ENCODE assay signal across 8 cellular contexts in the genomic region with DNA sequence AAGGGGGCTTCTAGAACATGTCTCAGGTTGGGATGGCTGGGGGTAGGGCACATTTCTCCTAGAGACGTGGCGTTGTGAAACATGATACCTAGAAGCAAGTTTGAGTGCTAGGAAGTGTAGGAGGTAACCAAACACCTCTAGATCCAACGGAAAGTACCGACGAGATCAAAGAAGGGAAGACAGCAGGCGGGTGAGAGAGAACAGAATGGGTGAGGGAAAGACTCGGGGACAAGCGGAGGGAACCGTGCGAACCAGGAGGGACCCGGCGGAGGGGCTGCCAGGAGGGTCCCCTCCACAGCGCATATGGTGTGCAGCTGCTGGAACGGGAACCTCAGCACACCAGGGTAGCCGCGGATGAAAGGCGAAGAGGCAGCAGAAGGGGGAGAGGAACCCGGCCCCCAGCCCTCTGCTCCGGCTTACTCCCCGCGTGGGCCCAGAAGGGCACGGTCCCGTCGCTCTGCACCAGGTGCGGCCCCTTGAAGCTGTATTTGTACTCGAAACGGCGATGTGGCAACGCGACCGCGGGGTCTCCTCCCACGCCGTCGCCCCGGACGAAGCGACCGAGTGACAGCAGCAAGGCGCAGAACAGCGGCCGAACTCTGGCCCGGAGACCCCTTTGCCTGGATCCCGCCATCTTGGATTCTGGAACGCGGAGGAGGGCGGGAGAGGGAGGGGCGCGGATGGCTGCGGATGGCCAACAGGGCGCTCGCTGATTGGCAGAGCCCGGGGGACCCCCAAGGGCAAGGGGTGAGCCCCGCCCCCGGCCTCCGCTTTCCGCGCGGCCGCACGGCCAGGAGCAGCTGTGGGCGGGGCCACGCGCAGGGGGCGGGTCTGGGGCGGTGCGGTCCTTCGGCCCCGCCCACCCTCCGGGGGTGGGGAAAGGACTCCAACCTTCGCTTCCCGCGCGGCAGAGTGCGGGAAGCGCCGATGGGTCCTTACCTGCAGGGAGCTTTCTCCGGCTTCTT. TPM values are rescaled to one million over a fixed set of nuclear protein-coding genes. Genes with fewer than 3 reads are reported as not detected.
DNase-seq lines count a peak whose midpoint lies in the region; ATAC-seq, FAIRE-seq and TF ChIP-seq lines count a peak whose summit lies in the region.

Gene LMAN1, minus strand, starts transcription at position 655 of the 965 bp plus-strand sequence. Its CDS starts 21 bp downstream, at position 634.

- ATAC-seq in HG02571 (IDR thresholded peaks at IDR 0.05; ENCODE audit: unreplicated experiment) = peak; percentile 94

- H3K9ac ChIP-seq in neuronal stem cell (ENCODE audit: low read depth, low read length, poor library complexity) (peak within 1 kb of the TSS; percentile 98), subcutaneous abdominal adipose tissue (ENCODE audit: low read length in 5 of 5) (peak within 1 kb of the TSS; percentile 76 to 95 (median 93))

- TF ChIP-seq POLR2A in NB4 (IDR thresholded peaks at IDR 0.05; ENCODE audit: extremely low read depth, insufficient read length) = peak; percentile 51

- H2AFZ ChIP-seq in neuronal stem cell (ENCODE audit: low read length) = peak within 1 kb of the TSS; percentile 96

- peaks cover 36% of the 10 kb centered on the region for H3K4me1 Mint-ChIP-seq in activated naive CD4-positive, alpha-beta T cell treated with anti-CD3 and anti-CD28 coated beads for 36 hours (ENCODE audit: low read depth)

- H3K23ac ChIP-seq in neuronal stem cell (ENCODE audit: low read depth, low read length, poor library complexity) = peak within 1 kb of the TSS; percentile 99

- H3K4me3 Mint-ChIP-seq in activated naive CD4-positive, alpha-beta T cell treated with anti-CD3 and anti-CD28 coated beads for 36 hours = peak within 1 kb of the TSS; percentile 98

- H2BK5ac ChIP-seq in neuronal stem cell (ENCODE audit: low read length) = peak within 1 kb of the TSS; percentile 99

- H3K27me3 Mint-ChIP-seq in activated naive CD4-positive, alpha-beta T cell treated with anti-CD3 and anti-CD28 coated beads for 36 hours (ENCODE audit: low read depth) = no peaks in the 10 kb centered on the region

- H2BK12ac ChIP-seq in neuronal stem cell (ENCODE audit: low read length) = no peak within 1 kb of the TSS

- peak within 1 kb of the TSS; percentile 100 for H3K18ac ChIP-seq in neuronal stem cell (ENCODE audit: low read length)

- peaks cover 22% of the 10 kb centered on the region for H3K36me3 Mint-ChIP-seq in activated naive CD4-positive, alpha-beta T cell treated with anti-CD3 and anti-CD28 coated beads for 36 hours (ENCODE audit: low read depth)

- H3K9me3 ChIP-seq in neuronal stem cell (replicated peaks in 1 of 2; ENCODE audit: control insufficient read depth in 2 of 2, insufficient read depth in 1 of 2, low read depth in 1 of 2, low read length in 2 of 2) (no peaks in the 10 kb centered on the region), subcutaneous abdominal adipose tissue (ENCODE audit: control insufficient read depth in 5 of 5, low read length in 5 of 5) (no peaks in the 10 kb centered on the region)

- H3K9me3 Mint-ChIP-seq in activated naive CD4-positive, alpha-beta T cell treated with anti-CD3 and anti-CD28 coated beads for 36 hours = no peaks in the 10 kb centered on the region

- H3K27ac Mint-ChIP-seq in activated naive CD4-positive, alpha-beta T cell treated with anti-CD3 and anti-CD28 coated beads for 36 hours = peak within 1 kb of the TSS; percentile 98

- H2BK15ac ChIP-seq in neuronal stem cell (ENCODE audit: low read length) = peak within 1 kb of the TSS; percentile 87

- H3K27ac ChIP-seq in neuronal stem cell (replicated peaks; ENCODE audit: low read length) (peak within 1 kb of the TSS; percentile 90), subcutaneous abdominal adipose tissue (ENCODE audit: low read depth, low read length) (peak within 1 kb of the TSS; percentile 82)

- peak within 1 kb of the TSS; percentile 100 for H2AK5ac ChIP-seq in neuronal stem cell (ENCODE audit: low read depth, low read length)

- H3K27me3 ChIP-seq in GM06990 (replicated peaks; ENCODE audit: control insufficient read depth, insufficient read depth, low read length) = no peaks in the 10 kb centered on the region
- H3K27me3 ChIP-seq in neuronal stem cell (ENCODE audit: control insufficient read depth in 3 of 3, insufficient read depth in 3 of 3, low read depth in 1 of 3, low read length in 3 of 3) = peaks cover 0 to 36% (median 0%) of the 10 kb centered on the region in 3 experiments
- H3K27me3 ChIP-seq in subcutaneous abdominal adipose tissue (ENCODE audit: control insufficient read depth in 5 of 5, insufficient read depth in 4 of 5, low read length in 5 of 5) = no peaks in the 10 kb centered on the region

- peak within 1 kb of the TSS; percentile 51 for H3K4me2 ChIP-seq in neuronal stem cell (ENCODE audit: insufficient read depth, low read length, poor library complexity, severe bottlenecking)

- peak within 1 kb of the TSS; percentile 85 for H3K14ac ChIP-seq in neuronal stem cell (ENCODE audit: low read length)

- H3K36me3 ChIP-seq in GM06990 (ENCODE audit: control insufficient read depth, insufficient read depth, low read length) (no peaks in the 10 kb centered on the region; the same call in 1 of the 2 replicates), neuronal stem cell (replicated peaks in 1 of 2; ENCODE audit: control insufficient read depth in 2 of 2, insufficient read depth in 2 of 2, low read length in 2 of 2) (peaks cover 4 to 29% of the 10 kb centered on the region in 2 donors), subcutaneous abdominal adipose tissue (ENCODE audit: control insufficient read depth in 5 of 5, insufficient read depth in 5 of 5, low read length in 5 of 5) (peaks cover 8 to 15% (median 11%) of the 10 kb centered on the region in 5 donors)

- H3K4me3 ChIP-seq in GM06990 (replicated peaks; ENCODE audit: low read depth, low read length) (peak within 1 kb of the TSS; percentile 98), NB4 (ENCODE audit: low read depth, low read length) (peak within 1 kb of the TSS; percentile 94), neuronal stem cell (ENCODE audit: low read length in 2 of 2) (peak within 1 kb of the TSS; percentile 80 to 99), subcutaneous abdominal adipose tissue (ENCODE audit: low read depth in 1 of 5, low read length in 5 of 5) (peak within 1 kb of the TSS; percentile 89 to 99 (median 91))

- DNase-seq in GM06990 (ENCODE audit: extremely low read depth, insufficient read length) = peak; percentile 93
- peak; percentile 92 for DNase-seq in NB4 (ENCODE audit: low read depth)
- peak; percentile 91 for DNase-seq in SK-N-DZ (ENCODE audit: low spot score)
- DNase-seq in activated naive CD4-positive, alpha-beta T cell treated with anti-CD3 and anti-CD28 coated beads for 36 hours = peak; percentile 96
- DNase-seq in frontal cortex (ENCODE audit: low spot score in 2 of 2) = peak; percentile 90 to 94
- DNase-seq in neuronal stem cell (ENCODE audit: low spot score) = peak; percentile 96

- H4K91ac ChIP-seq in neuronal stem cell (ENCODE audit: low read depth, low read length, poor library complexity) = peak within 1 kb of the TSS; percentile 38

- TF ChIP-seq CTCF in GM06990 (IDR thresholded peaks at IDR 0.05; ENCODE audit: insufficient read depth, low read length, poor library complexity, severe bottlenecking) (no peak), NB4 (IDR thresholded peaks at IDR 0.05; ENCODE audit: low read depth, low read length) (no peak)

- FAIRE-seq in frontal cortex (lab: Jason Lieb, UNC) = no peak

- H3K4me1 ChIP-seq in neuronal stem cell (ENCODE audit: control insufficient read depth in 2 of 2, insufficient read depth in 1 of 2, low read depth in 1 of 2, low read length in 2 of 2) (peaks cover 3 to 6% of the 10 kb centered on the region in 2 donors), subcutaneous abdominal adipose tissue (ENCODE audit: control insufficient read depth in 5 of 5, insufficient read depth in 5 of 5, low read length in 5 of 5) (peaks cover 0 to 34% (median 26%) of the 10 kb centered on the region in 5 donors)

- peaks cover 5% of the 10 kb centered on the region for H3K79me1 ChIP-seq in neuronal stem cell (ENCODE audit: low read depth, low read length)

- CTCF ChIA-PET in activated naive CD4-positive, alpha-beta T cell treated with anti-CD3 and anti-CD28 coated beads for 36 hours (lab: Charles Lee) = interaction anchor here (1.8 to 2.5 kb wide), 2 partner anchors 14 to 44 kb away, joined by 6 to 10 read pairs; no protein-coding TSS in a partner anchor

- H2BK120ac ChIP-seq in neuronal stem cell (ENCODE audit: low read depth, low read length) = no peak within 1 kb of the TSS

- no CpG with 5 or more reads among the region's 78 CpGs for WGBS in neuronal stem cell (ENCODE audit: extremely low coverage in 2 of 2, insufficient read length in 2 of 2, insufficient replicate concordance in 1 of 2), 2 donors

- H3K4ac ChIP-seq in neuronal stem cell (ENCODE audit: low read length) = peak within 1 kb of the TSS; percentile 100

- intact Hi-C loops in activated naive CD4-positive, alpha-beta T cell treated with anti-CD3 and anti-CD28 coated beads for 36 hours (cut with micrococcal nuclease) = loop anchor here (1.0 to 10.0 kb wide), 11 partner anchors 19 to 1734 kb away; partner anchors contain the start of genes NARS1, NEDD4L, PMAIP1 and SEC11C

- no peak within 1 kb of the TSS for H4K8ac ChIP-seq in neuronal stem cell (ENCODE audit: low read depth, low read length)

RNA-seq across cellular contexts. Expression of gene LMAN1, which starts in this region (rescaled TPM):
- 40.2 and 44.8 TPM in 2 replicates for polyA plus RNA-seq in SK-N-DZ (2014; cell fraction: cytosol; rRNA removed)
- 41.9 and 75.3 TPM in 2 replicates for polyA plus RNA-seq in SK-N-DZ (2014; cell fraction: nucleus; rRNA removed)
- 100 to 1,000 TPM; 146 to 151 TPM for total RNA-seq in activated naive CD4-positive, alpha-beta T cell treated with anti-CD3 and anti-CD28 coated beads for 36 hours
- 39.9 TPM for total RNA-seq in frontal cortex
- 211 TPM for polyA plus RNA-seq in neuronal stem cell (2013, experiment 1 of 2)
- polyA plus RNA-seq in neuronal stem cell (2013, experiment 2 of 2) = 227 TPM

Comparison
In these comparisons a context has a peak if more than half of its experiments do, and no peak if none do; other contexts are left out.
1. Peak in every context shown above with its lines: DNase-seq, ATAC-seq, H3K4me3 ChIP-seq and H3K27ac ChIP-seq.